8 cellular contexts compared by ENCODE assay signal in genomic region chr6:7050911-7051779, GRCh38. TPM values are rescaled to one million over a fixed set of nuclear protein-coding genes. Genes with fewer than 3 reads are reported as not detected.
A peak's percentile ranks its signal among the peaks of the same experiment; 100 is the strongest.
DNase-seq lines count a peak whose midpoint lies in the region; ATAC-seq and TF ChIP-seq lines count a peak whose summit lies in the region.

No MANE protein-coding gene starts in this region.

- H3K9me3 ChIP-seq in OCI-LY3 (ENCODE audit: insufficient read depth, low read length) = no peaks in the 10 kb centered on the region
- H3K9me3 ChIP-seq in psoas muscle = no peaks in the 10 kb centered on the region

- H3K4me3 ChIP-seq in OCI-LY3 (ENCODE audit: low read length) (peak overlapping the region; percentile 91), psoas muscle (peak overlapping the region; percentile 70)

- ATAC-seq in HG02885 (IDR thresholded peaks at IDR 0.05; ENCODE audit: poor library complexity, unreplicated experiment) (peak; percentile 40), left ventricle myocardium superior (peak; percentile 71), psoas muscle (peak; percentile 30 to 50 (median 44))

- DNase-seq in ELF-1 (ENCODE audit: low read depth, low spot score) (peak; percentile 82), left ventricle myocardium superior (peak; percentile 74), psoas muscle (peak; percentile 64 to 76), cerebellum (ENCODE audit: low spot score) (no peak), SHP77 (lab: John Stamatoyannopoulos, UW) (no peak)

- peaks cover 4% of the 10 kb centered on the region; the same call in 1 of the 2 replicates for H3K27me3 ChIP-seq in OCI-LY3 (ENCODE audit: low read depth, low read length)
- H3K27me3 ChIP-seq in psoas muscle (ENCODE audit: insufficient read depth in 3 of 3, low read length in 2 of 3) = no peaks in the 10 kb centered on the region

- WGBS in adipose tissue, 3 donors = 9 to 13% (median 11%) methylated on average over 57 to 67 of the region's 67 CpGs
- 9 to 22% (median 11%) methylated on average over 58 to 67 of the region's 67 CpGs for WGBS in psoas muscle, 3 donors

- H3K79me2 ChIP-seq in OCI-LY3 (ENCODE audit: low read length) = no peaks in the 10 kb centered on the region

- intact Hi-C loops in left ventricle myocardium superior (cut with micrococcal nuclease) (no loop called here), psoas muscle (cut with DNase I) (loop anchor here (5.0 kb wide), 5 partner anchors 56 to 294 kb away; partner anchors contain the start of gene RREB1 (in 1 of the 2))

- TF ChIP-seq CTCF in OCI-LY3 (IDR thresholded peaks at IDR 0.05; ENCODE audit: low read depth, low read length) (no peak), psoas muscle (IDR thresholded peaks at IDR 0.05) (no peak)

- H3K27ac ChIP-seq in OCI-LY3 (ENCODE audit: low read length) (peak overlapping the region; percentile 23; the same call in 1 of the 2 replicates), adipose tissue (ENCODE audit: low read depth, low read length) (peak overlapping the region; percentile 54), psoas muscle (peak overlapping the region; percentile 96)

- no peaks in the 10 kb centered on the region for H4K20me1 ChIP-seq in OCI-LY3 (ENCODE audit: insufficient read depth, low read length)

- peak overlapping the region; percentile 94 for H3K4me2 ChIP-seq in OCI-LY3 (ENCODE audit: low read length)

- peak overlapping the region; percentile 92 for H2AFZ ChIP-seq in OCI-LY3 (ENCODE audit: low read depth, low read length)

- H3K4me1 ChIP-seq in OCI-LY3 (ENCODE audit: low read length) = peaks cover 24% of the 10 kb centered on the region
- H3K4me1 ChIP-seq in psoas muscle = peaks cover 3% of the 10 kb centered on the region

- H3K9ac ChIP-seq in OCI-LY3 (ENCODE audit: low read length) = peak overlapping the region; percentile 77

- H3K36me3 ChIP-seq in OCI-LY3 (replicated peaks; ENCODE audit: low read depth, low read length) (no peaks in the 10 kb centered on the region), psoas muscle (ENCODE audit: insufficient read depth in 1 of 2, low read depth in 1 of 2) (no peaks in the 10 kb centered on the region)

RNA-seq across cellular contexts. Expression of gene RREB1, which starts 56.6 kb away (rescaled TPM):
- polyA plus RNA-seq in adipose tissue = 10 to 100 TPM in 1 of 3 donors, 1 to 10 TPM in 2; 6.2 to 14.5 (median 9.6) TPM
- total RNA-seq in left ventricle myocardium superior = 36.2 TPM
- total RNA-seq in psoas muscle = 10 to 100 TPM; 32.7 to 49.4 (median 39.6) TPM
- 10 to 100 TPM in 1 of 3 donors, 1 to 10 TPM in 2; 4.6 to 15.1 (median 8.9) TPM for polyA plus RNA-seq in psoas muscle
- 7.6 TPM for total RNA-seq in cerebellum

Comparison
In these comparisons a context has a peak if more than half of its experiments do, and no peak if none do; other contexts are left out.
1. DNase-seq: peak in ELF-1 (single experiment), left ventricle myocardium superior (single experiment) and psoas muscle (2 of 2); none in cerebellum (single experiment) and SHP77 (0 of 2).
2. H3K27ac ChIP-seq: peak in every context shown above with its lines; median percentile 96 in psoas muscle; 54 in adipose tissue; 23 in OCI-LY3.
3. Peak in every context shown above with its lines, with median percentiles within 50 percentile points of each other: ATAC-seq.